ENCODE assay signal across 14 cellular contexts in the genomic region with DNA sequence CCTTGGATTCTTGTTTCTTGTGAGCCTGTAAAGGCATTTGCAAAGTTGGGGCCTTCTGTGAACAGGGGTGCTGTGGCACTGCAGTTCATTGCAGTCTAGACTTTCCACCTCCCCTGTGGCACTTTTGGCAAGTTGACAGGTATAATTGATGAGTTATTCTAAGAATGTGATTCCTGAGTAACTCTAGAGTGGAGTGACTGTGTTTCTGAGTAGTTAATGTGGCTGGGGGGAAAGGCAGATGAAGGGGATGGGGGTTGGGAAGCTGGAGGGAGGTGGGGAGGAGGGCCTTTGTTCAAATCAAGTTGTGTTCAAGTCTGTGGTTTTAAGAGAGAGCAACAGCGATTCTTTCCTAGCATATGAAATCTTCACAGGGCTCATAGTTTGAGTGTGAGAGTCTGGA. TPM values are rescaled to one million over a fixed set of nuclear protein-coding genes. Genes with fewer than 3 reads are reported as not detected.
DNase-seq lines count a peak whose midpoint lies in the region; ATAC-seq, FAIRE-seq and TF ChIP-seq lines count a peak whose summit lies in the region.
"Had no signal": no experiment of that assay in that cellular context is flagged by ENCODE, and none has a peak within 500 bp of the region (broad histone marks: within the 10 kb centered on the region; RNA-seq: fewer than 3 reads in every experiment).

No MANE protein-coding gene starts in this region.

- TF ChIP-seq POLR2A in A549 (IDR thresholded peaks at IDR 0.05; ENCODE audit: low read length) = no peak

- DNase-seq in A549 (ENCODE audit: low read depth in 1 of 2, low spot score in 1 of 2) = no peak
- DNase-seq in choroid plexus epithelial cell (ENCODE audit: low read depth) = peak; percentile 48
- peak; percentile 40 for DNase-seq in nephron progenitor cell
- no peak for DNase-seq in DMS79 treated with DMSO at 0.1 percent for 48 hours (lab: John Stamatoyannopoulos, UW)
- DNase-seq in NK-92 treated with Interleukin-12 subunit alpha and Interleukin-12 subunit beta, amount 100 ng/mL, for 24 hours (lab: John Stamatoyannopoulos, UW) = no peak
- DNase-seq in stimulated activated naive CD8-positive, alpha-beta T cell treated with anti-CD3 and anti-CD28 coated beads, Interleukin-15, amount 100 ng/mL, for 72 hours = no peak
- DNase-seq: adrenal gland; GF-D8; NCI-H2081 treated with DMSO at 0.1 percent for 48 hours; stimulated activated naive B cell treated with anti-CD40 and anti-IgM and Interleukin-4, amounts not matched to agents 10 μg/mL and 1 μg/mL and 100 μg/mL, for 72 hours had no signal

- POLR2A ChIA-PET in A549 (lab: Yijun Ruan, JAX) = no interaction called here

- H3K4me1 ChIP-seq in A549 (peaks cover 60% of the 10 kb centered on the region), HUES64 (ENCODE audit: insufficient read depth, low read length) (peaks cover 72% of the 10 kb centered on the region)

- H3K4me3 ChIP-seq in A549 (no peak overlapping the region), HUES64 (ENCODE audit: low read length) (no peak overlapping the region; the same call in 1 of the 2 replicates), choroid plexus epithelial cell (ENCODE audit: low read depth, low read length) (no peak overlapping the region)
- H3K4me3 ChIP-seq: adrenal gland had no signal

- no peak for TF ChIP-seq CTCF in A549 (IDR thresholded peaks at IDR 0.05)
- no peak for TF ChIP-seq CTCF in choroid plexus epithelial cell (conservative IDR thresholded peaks at IDR 0.05; ENCODE audit: low read depth, low read length)
- no peak for TF ChIP-seq CTCF in nephron progenitor cell (IDR thresholded peaks at IDR 0.05)

- WGBS in A549 (ENCODE audit: missing lambda C conversion rate) = 32% methylated on average over 1 of the region's 1 CpG
- 33% methylated on average over 1 of the region's 1 CpG for WGBS in HUES64

- peak overlapping the region; percentile 88 for H3K27ac Mint-ChIP-seq in nephron progenitor cell
- no peak overlapping the region for H3K27ac Mint-ChIP-seq in stimulated activated naive CD8-positive, alpha-beta T cell treated with anti-CD3 and anti-CD28 coated beads, Interleukin-15, amount 100 ng/mL, for 72 hours
- H3K27ac Mint-ChIP-seq: stimulated activated naive B cell treated with anti-CD40 and anti-IgM and Interleukin-4, amounts not matched to agents 10 μg/mL and 1 μg/mL and 100 μg/mL, for 72 hours had no signal

- FAIRE-seq in A549 (lab: Jason Lieb, UNC) = no peak
- FAIRE-seq: HepG2 had no signal

- CTCF ChIA-PET in A549 (lab: Yijun Ruan, JAX) = interaction anchor here (2.6 kb wide), 1 partner anchor 196 kb away, joined by 11 read pairs; no protein-coding TSS in a partner anchor

- H3K27me3 ChIP-seq in HUES64 (ENCODE audit: insufficient read depth, low read length) = no peaks in the 10 kb centered on the region
- H3K27me3 ChIP-seq: adrenal gland had no signal

- H3K9me3 ChIP-seq in A549 = no peaks in the 10 kb centered on the region
- no peaks in the 10 kb centered on the region for H3K9me3 ChIP-seq in HUES64 (ENCODE audit: insufficient read depth, low read depth, low read length)
- H3K9me3 ChIP-seq: adrenal gland had no signal

- peak overlapping the region; percentile 54 for H3K4me2 ChIP-seq in A549

- peaks cover 31% of the 10 kb centered on the region for H3K36me3 Mint-ChIP-seq in nephron progenitor cell (ENCODE audit: low read depth)
- H3K36me3 Mint-ChIP-seq: stimulated activated naive B cell treated with anti-CD40 and anti-IgM and Interleukin-4, amounts not matched to agents 10 μg/mL and 1 μg/mL and 100 μg/mL, for 72 hours had no signal

- peaks cover 92% of the 10 kb centered on the region for H3K4me1 Mint-ChIP-seq in nephron progenitor cell
- no peaks in the 10 kb centered on the region for H3K4me1 Mint-ChIP-seq in stimulated activated naive CD8-positive, alpha-beta T cell treated with anti-CD3 and anti-CD28 coated beads, Interleukin-15, amount 100 ng/mL, for 72 hours
- H3K4me1 Mint-ChIP-seq: stimulated activated naive B cell treated with anti-CD40 and anti-IgM and Interleukin-4, amounts not matched to agents 10 μg/mL and 1 μg/mL and 100 μg/mL, for 72 hours had no signal

- ATAC-seq in A549 (peak in 1 of 2 experiments; percentile 21; a peak in 3 of 6 replicates), HG03280 (IDR thresholded peaks at IDR 0.05; ENCODE audit: unreplicated experiment) (no peak)
- no peak for ATAC-seq in stimulated activated naive CD8-positive, alpha-beta T cell treated with anti-CD3 and anti-CD28 coated beads, Interleukin-15, amount 100 ng/mL, for 72 hours
- ATAC-seq: HepG2; stimulated activated naive B cell treated with anti-CD40 and anti-IgM and Interleukin-4, amounts not matched to agents 10 μg/mL and 1 μg/mL and 100 μg/mL, for 72 hours had no signal

- no peak for TF ChIP-seq RAD21 in A549 (conservative IDR thresholded peaks at IDR 0.05 in 1 of 2, IDR thresholded peaks at IDR 0.05 in 1 of 2)

- TF ChIP-seq EP300 in A549 (IDR thresholded peaks at IDR 0.05) = no peak

- peaks cover 16% of the 10 kb centered on the region for H3K36me3 ChIP-seq in HUES64 (ENCODE audit: insufficient read depth, low read length)

- H3K9ac ChIP-seq in HUES64 (ENCODE audit: low read depth, low read length) = 0 out of 2 replicates have a peak overlapping the region, but pooled peaks have one; percentile 11

- H3K9me3 Mint-ChIP-seq in nephron progenitor cell = no peaks in the 10 kb centered on the region
- H3K9me3 Mint-ChIP-seq in stimulated activated naive CD8-positive, alpha-beta T cell treated with anti-CD3 and anti-CD28 coated beads, Interleukin-15, amount 100 ng/mL, for 72 hours = no peaks in the 10 kb centered on the region

- H3K27me3 Mint-ChIP-seq in nephron progenitor cell (ENCODE audit: low read depth, poor library complexity) = no peaks in the 10 kb centered on the region
- peaks cover 8% of the 10 kb centered on the region for H3K27me3 Mint-ChIP-seq in stimulated activated naive CD8-positive, alpha-beta T cell treated with anti-CD3 and anti-CD28 coated beads, Interleukin-15, amount 100 ng/mL, for 72 hours

- peak overlapping the region; percentile 58 for H3K4me3 Mint-ChIP-seq in nephron progenitor cell
- H3K4me3 Mint-ChIP-seq in stimulated activated naive CD8-positive, alpha-beta T cell treated with anti-CD3 and anti-CD28 coated beads, Interleukin-15, amount 100 ng/mL, for 72 hours = no peak overlapping the region
- H3K4me3 Mint-ChIP-seq: stimulated activated naive B cell treated with anti-CD40 and anti-IgM and Interleukin-4, amounts not matched to agents 10 μg/mL and 1 μg/mL and 100 μg/mL, for 72 hours had no signal

- H3K27ac ChIP-seq in A549 = peak overlapping the region; percentile 26 to 86; a peak in 4 of 6 replicates
- H3K27ac ChIP-seq in HUES64 (ENCODE audit: low read depth, low read length) = peak overlapping the region; percentile 59
- H3K27ac ChIP-seq: epithelial cell of prostate had no signal

TF ChIP-seq in A549, 52 proteins besides CTCF, POLR2A, EP300 and RAD21:
- TF ChIP-seq HOXB5 (CRISPR knock-in tag; IDR thresholded peaks at IDR 0.05) (no peak), JUN (IDR thresholded peaks at IDR 0.05) (no peak), POLR2AphosphoS2 (conservative IDR thresholded peaks at IDR 0.05; ENCODE audit: low read length) (no peak), MYC (IDR thresholded peaks at IDR 0.05; ENCODE audit: borderline replicate concordance, low read length) (no peak)
- TF ChIP-seq, protein P1, sequence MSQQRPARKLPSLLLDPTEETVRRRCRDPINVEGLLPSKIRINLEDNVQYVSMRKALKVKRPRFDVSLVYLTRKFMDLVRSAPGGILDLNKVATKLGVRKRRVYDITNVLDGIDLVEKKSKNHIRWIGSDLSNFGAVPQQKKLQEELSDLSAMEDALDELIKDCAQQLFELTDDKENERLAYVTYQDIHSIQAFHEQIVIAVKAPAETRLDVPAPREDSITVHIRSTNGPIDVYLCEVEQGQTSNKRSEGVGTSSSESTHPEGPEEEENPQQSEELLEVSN (IDR thresholded peaks at IDR 0.05; ENCODE audit: borderline replicate concordance, low read depth) = no peak

RNA-seq across cellular contexts. Expression of gene PBX1, which starts 32.9 kb away (rescaled TPM):
- 61.5 and 62.8 TPM in 2 replicates for polyA plus RNA-seq in A549 (2011; rRNA removed)
- polyA plus RNA-seq in A549 (2012; cell fraction: cytosol; rRNA removed) = 32.7 and 37.4 TPM in 2 replicates
- 28.1 and 30.0 TPM in 2 replicates for polyA plus RNA-seq in A549 (2012; cell fraction: nucleus; rRNA removed)
- polyA plus RNA-seq in A549 (2017; fragmentation: RNase III; extraction: RNeasy Plus Mini Kit Qiagen cat#74134 plus additional on column Dnase treatment) = 46.5 to 53.4 TPM (median 47.8 TPM) in 3 replicates
- 101 and 102 TPM in 2 replicates for polyA minus RNA-seq in A549 (2011; rRNA and poly(A)+ RNA removed)
- polyA plus RNA-seq in HUES64 (2013, experiment 1 of 2) = 71.8 TPM
- 70.9 TPM for polyA plus RNA-seq in HUES64 (2013, experiment 2 of 2)

Comparison
In these comparisons a context has a peak if more than half of its experiments do, and no peak if none do; other contexts are left out.
1. DNase-seq: peak in choroid plexus epithelial cell (single experiment) and nephron progenitor cell (single experiment); none in A549 (0 of 2), DMS79 treated with DMSO at 0.1 percent for 48 hours (single experiment), NK-92 treated with Interleukin-12 subunit alpha and Interleukin-12 subunit beta, amount 100 ng/mL, for 24 hours (single experiment) and stimulated activated naive CD8-positive, alpha-beta T cell treated with anti-CD3 and anti-CD28 coated beads, Interleukin-15, amount 100 ng/mL, for 72 hours (0 of 2).